In genomic region chr5:72783354-72783753, GRCh38 we compare ENCODE assay signal across 34 cellular contexts.
"Had no signal": no experiment of that assay in that cellular context is flagged by ENCODE, and none has a peak within 500 bp of the region (broad histone marks: within the 10 kb centered on the region; RNA-seq: fewer than 3 reads in every experiment).

No MANE protein-coding gene starts in this region.

- H3K27me3 ChIP-seq: adrenal gland, ascending aorta, body of pancreas, brain microvascular endothelial cell, breast epithelium, cardiac muscle cell had no signal

- H3K9me3 ChIP-seq: adrenal gland, body of pancreas had no signal

- FAIRE-seq: astrocyte, bronchial epithelial cell had no signal

- H3K27ac ChIP-seq: adrenal gland, ascending aorta, body of pancreas, brain microvascular endothelial cell, breast epithelium, cardiac muscle cell had no signal

- ATAC-seq: activated naive CD4-positive, alpha-beta T cell treated with anti-CD3 and anti-CD28 coated beads, Interleukin-2, amount 50 U/mL, for 72 hours; activated naive CD8-positive, alpha-beta T cell treated with anti-CD3 and anti-CD28 coated beads, Interleukin-2, amount 50 U/mL, for 24 hours; activated T-cell treated with anti-CD3 and anti-CD28 coated beads, Interleukin-2, amount 50 U/mL, for 4 hours; activated T-cell treated with anti-CD3 and anti-CD28 coated beads, Interleukin-2, amount 50 U/mL, for 72 hours; activated T-helper 17 cell treated with anti-CD3 and anti-CD28 coated beads, Interleukin-2, amount 50 U/mL, for 72 hours; body of pancreas had no signal

- H3K36me3 ChIP-seq: adrenal gland, ascending aorta, brain microvascular endothelial cell, breast epithelium, cardiac muscle cell had no signal

- H3K4me3 ChIP-seq: adrenal gland, ascending aorta, body of pancreas, breast epithelium, cardiac muscle cell had no signal

- H3K4me1 ChIP-seq: adrenal gland, ascending aorta, body of pancreas, breast epithelium had no signal

- DNase-seq: activated effector memory CD4-positive, alpha-beta T cell treated with anti-CD3 and anti-CD28 coated beads, Interleukin-2, amount 50 U/mL, for 16 hours; activated effector memory CD4-positive, alpha-beta T cell treated with Interleukin-2 at 50 U/mL for 16 hours; activated gamma-delta T cell; activated gamma-delta T cell treated with Interleukin-2 at 50 U/mL for 16 hours; activated naive CD4-positive, alpha-beta T cell; activated naive CD4-positive, alpha-beta T cell treated with anti-CD3 and anti-CD28 coated beads for 36 hours; activated naive CD4-positive, alpha-beta T cell treated with anti-CD3 and anti-CD28 coated beads, Interleukin-2, amount 10 ng/mL, durations not matched to agents 7 days and 5 days; activated naive CD4-positive, alpha-beta T cell treated with anti-CD3 and anti-CD28 coated beads, Interleukin-2, amount 50 U/mL, for 16 hours; activated naive CD4-positive, alpha-beta T cell treated with Interleukin-2 at 50 U/mL for 16 hours; activated naive CD8-positive, alpha-beta T cell treated with anti-CD3 and anti-CD28 coated beads for 36 hours; activated naive CD8-positive, alpha-beta T cell treated with anti-CD3 and anti-CD28 coated beads, Interleukin-2, amount 10 ng/mL, durations not matched to agents 7 days and 5 days; activated naive CD8-positive, alpha-beta T cell treated with anti-CD3 and anti-CD28 coated beads, Interleukin-2, amount 50 U/mL, for 24 hours; activated T-cell treated with anti-CD3 and anti-CD28 coated beads, Interleukin-2, amount 50 U/mL, for 1 hour; activated T-cell treated with anti-CD3 and anti-CD28 coated beads, Interleukin-2, amount 50 U/mL, for 24 hours; activated T-cell treated with anti-CD3 and anti-CD28 coated beads, Interleukin-2, amount 50 U/mL, for 4 hours; activated T-cell treated with anti-CD3 and anti-CD28 coated beads, Interleukin-2, amount 50 U/mL, for 48 hours; activated T-cell treated with anti-CD3 and anti-CD28 coated beads, Interleukin-2, amount 50 U/mL, for 72 hours; adrenal gland; amniotic stem cell; amygdala; anterior cingulate cortex; aorta; body of pancreas; brain microvascular endothelial cell; caudate nucleus; central memory CD4-positive, alpha-beta T cell; cerebellar nuclear complex had no signal
